8 cellular contexts compared by ENCODE assay signal in genomic region chrX:48958635-48959094, GRCh38. TPM values are rescaled to one million over a fixed set of nuclear protein-coding genes. Genes with fewer than 3 reads are reported as not detected.
DNase-seq lines count a peak whose midpoint lies in the region; ATAC-seq, FAIRE-seq and TF ChIP-seq lines count a peak whose summit lies in the region.

No MANE protein-coding gene starts in this region.

- DNase-seq in NCI-H2029 treated with DMSO at 0.1 percent for 48 hours (lab: John Stamatoyannopoulos, UW) (peak; percentile 0), NCI-H2029 (lab: John Stamatoyannopoulos, UW) (no peak), PC-3 (peak; percentile 53), MCF 10A (ENCODE audit: unreplicated experiment) (peak; percentile 38), keratinocyte (ENCODE audit: low read depth, low spot score) (no peak), NCI-H2196 (lab: John Stamatoyannopoulos, UW; ENCODE audit: unreplicated experiment) (no peak)

- H2AFZ ChIP-seq in PC-3 (ENCODE audit: low read length): peak overlapping the region; percentile 82
- H2AFZ ChIP-seq in keratinocyte (ENCODE audit: control insufficient read depth, low read length): peak overlapping the region; percentile 10

- dilution Hi-C loops in keratinocyte (cut with MboI; ENCODE audit: extremely low pct_ligation_motif_present, low sequenced_read_pairs): no loop called here

- H3K4me2 ChIP-seq in PC-3 (ENCODE audit: low read length) (peak overlapping the region; percentile 86), keratinocyte (ENCODE audit: control insufficient read depth, extremely low read depth, insufficient read depth, low read depth, low read length) (peak overlapping the region; percentile 72)

- CTCF ChIA-PET in PC-3 (lab: Charles Lee) (interaction anchor here (0.6 kb wide), 1 partner anchor 263 kb away, joined by 3 read pairs; no protein-coding TSS in a partner anchor), MCF 10A (lab: Yijun Ruan, JAX) (interaction anchor here (0.6 to 2.1 kb wide), 6 partner anchors 10 to 84 kb away, joined by 3 to 15 read pairs (median 4); partner anchors contain the start of gene TFE3)

- H3K27me3 ChIP-seq in PC-3 (ENCODE audit: low read length): no peaks in the 10 kb centered on the region
- no peaks in the 10 kb centered on the region for H3K27me3 ChIP-seq in keratinocyte (ENCODE audit: control insufficient read depth, extremely low read depth, insufficient read depth, low read length)

- peaks cover 35% of the 10 kb centered on the region for H3K79me2 ChIP-seq in PC-3 (ENCODE audit: low read length)
- H3K79me2 ChIP-seq in keratinocyte (ENCODE audit: control insufficient read depth, insufficient read depth, low read length): peaks cover 35% of the 10 kb centered on the region

- peaks cover 19% of the 10 kb centered on the region for H3K4me1 ChIP-seq in PC-3 (ENCODE audit: insufficient read depth, low read length)
- H3K4me1 ChIP-seq in keratinocyte (ENCODE audit: control insufficient read depth, extremely low read depth, insufficient read depth, low read length): peaks cover 11% of the 10 kb centered on the region

- H3K9me3 Mint-ChIP-seq in MCF 10A (ENCODE audit: unreplicated experiment): peaks cover 2% of the 10 kb centered on the region
- no peaks in the 10 kb centered on the region for H3K9me3 Mint-ChIP-seq in stimulated activated memory B cell treated with anti-CD40 and anti-IgM and Interleukin-4, amounts not matched to agents 10 μg/mL and 1 μg/mL and 100 μg/mL, for 72 hours

- no peaks in the 10 kb centered on the region for H3K27me3 Mint-ChIP-seq in MCF 10A (ENCODE audit: insufficient read depth, unreplicated experiment)
- no peaks in the 10 kb centered on the region for H3K27me3 Mint-ChIP-seq in stimulated activated memory B cell treated with anti-CD40 and anti-IgM and Interleukin-4, amounts not matched to agents 10 μg/mL and 1 μg/mL and 100 μg/mL, for 72 hours

- BruUV-seq in PC-3 (replicated peaks; lab: Mats Ljungman, UMichigan) (TSS peak; percentile 71), MCF 10A (replicated peaks; lab: Mats Ljungman, UMichigan) (no TSS peak)

- peaks cover 7% of the 10 kb centered on the region for H3K36me3 Mint-ChIP-seq in MCF 10A (ENCODE audit: insufficient read depth, unreplicated experiment)
- peaks cover 9% of the 10 kb centered on the region for H3K36me3 Mint-ChIP-seq in stimulated activated memory B cell treated with anti-CD40 and anti-IgM and Interleukin-4, amounts not matched to agents 10 μg/mL and 1 μg/mL and 100 μg/mL, for 72 hours

- peak overlapping the region; percentile 100 for H3K27ac Mint-ChIP-seq in MCF 10A (ENCODE audit: low read depth, unreplicated experiment)
- H3K27ac Mint-ChIP-seq in stimulated activated memory B cell treated with anti-CD40 and anti-IgM and Interleukin-4, amounts not matched to agents 10 μg/mL and 1 μg/mL and 100 μg/mL, for 72 hours: peak overlapping the region; percentile 95

- H3K9me3 ChIP-seq in PC-3 (ENCODE audit: low read length): no peaks in the 10 kb centered on the region
- no peaks in the 10 kb centered on the region for H3K9me3 ChIP-seq in keratinocyte (ENCODE audit: control insufficient read depth, low read depth, low read length)

- POLR2A ChIA-PET in PC-3 (lab: Charles Lee; ENCODE audit: unreplicated experiment): interaction anchor here (0.6 to 0.7 kb wide), 3 partner anchors 23 to 88 kb away, joined by 3 to 6 read pairs (median 3); no protein-coding TSS in a partner anchor
- POLR2A ChIA-PET in MCF 10A (lab: Yijun Ruan, JAX): interaction anchor here (0.7 to 4.3 kb wide), 21 partner anchors 10 to 327 kb away, joined by 3 to 57 read pairs (median 5); partner anchors contain the start of genes GPKOW, GRIPAP1, HDAC6 and KCND1

- H4K20me1 ChIP-seq in PC-3 (ENCODE audit: low read length) (no peaks in the 10 kb centered on the region), keratinocyte (ENCODE audit: control insufficient read depth, extremely low read depth, insufficient read depth, low read length) (no peaks in the 10 kb centered on the region)

- peak overlapping the region; percentile 89 for H3K4me3 ChIP-seq in PC-3 (ENCODE audit: low read length)
- H3K4me3 ChIP-seq in keratinocyte (ENCODE audit: control insufficient read depth in 2 of 3, extremely low read depth in 1 of 3, insufficient read depth in 2 of 3, low read depth in 1 of 3, low read length in 3 of 3): peak overlapping the region; percentile 22 to 74 (median 38)

- H3K27ac ChIP-seq in PC-3 (ENCODE audit: low read length) (peak overlapping the region; percentile 96), keratinocyte (ENCODE audit: control insufficient read depth, insufficient read depth, low read length) (peak overlapping the region; percentile 98)

- H3K9ac ChIP-seq in PC-3 (ENCODE audit: low read length) (peak overlapping the region; percentile 90), keratinocyte (ENCODE audit: control insufficient read depth, extremely low read depth, insufficient read depth, low read length) (peak overlapping the region; percentile 95)

- H3K4me3 Mint-ChIP-seq in MCF 10A (ENCODE audit: unreplicated experiment): peak overlapping the region; percentile 94
- peak overlapping the region; percentile 99 for H3K4me3 Mint-ChIP-seq in stimulated activated memory B cell treated with anti-CD40 and anti-IgM and Interleukin-4, amounts not matched to agents 10 μg/mL and 1 μg/mL and 100 μg/mL, for 72 hours

- no peaks in the 10 kb centered on the region for H3F3A ChIP-seq in PC-3 (ENCODE audit: low read length, unreplicated experiment)

- H3K9me2 ChIP-seq in PC-3 (replicated peaks; ENCODE audit: low read length): no peaks in the 10 kb centered on the region

- TF ChIP-seq CTCF in PC-3 (conservative IDR thresholded peaks at IDR 0.05; ENCODE audit: low read depth, low read length): no peak
- no peak for TF ChIP-seq CTCF in MCF 10A (IDR thresholded peaks at IDR 0.05; ENCODE audit: unreplicated experiment)
- TF ChIP-seq CTCF in keratinocyte (optimal IDR thresholded peaks at IDR 0.05 in 1 of 3, IDR thresholded peaks at IDR 0.05 in 1 of 3, conservative IDR thresholded peaks at IDR 0.05 in 1 of 3; ENCODE audit: extremely low read depth in 1 of 3, insufficient read depth in 2 of 3, low read length in 3 of 3): no peak

- H3K4me1 Mint-ChIP-seq in MCF 10A (ENCODE audit: insufficient read depth, unreplicated experiment): peaks cover 5% of the 10 kb centered on the region
- peaks cover 51% of the 10 kb centered on the region for H3K4me1 Mint-ChIP-seq in stimulated activated memory B cell treated with anti-CD40 and anti-IgM and Interleukin-4, amounts not matched to agents 10 μg/mL and 1 μg/mL and 100 μg/mL, for 72 hours

- no peaks in the 10 kb centered on the region for H3K9me1 ChIP-seq in keratinocyte (ENCODE audit: control insufficient read depth, extremely low read depth, insufficient read depth, low read length)

- ATAC-seq in PC-3: peak; percentile 4
- ATAC-seq in stimulated activated memory B cell treated with anti-CD40 and anti-IgM and Interleukin-4, amounts not matched to agents 10 μg/mL and 1 μg/mL and 100 μg/mL, for 72 hours: no peak
- no peak for ATAC-seq in HG02885 (IDR thresholded peaks at IDR 0.05; ENCODE audit: poor library complexity, unreplicated experiment)

- intact Hi-C loops in PC-3 (cut with micrococcal nuclease): loop anchor here (1.0 to 5.0 kb wide), 2 partner anchors 41 to 85 kb away; partner anchors contain the start of genes PIM2 and TFE3
- intact Hi-C loops in MCF 10A (cut with micrococcal nuclease): loop anchor here (1.0 to 2.0 kb wide), 2 partner anchors 40 to 83 kb away; partner anchors contain the start of gene PIM2

- H3K36me3 ChIP-seq in PC-3 (ENCODE audit: low read depth, low read length) (no peaks in the 10 kb centered on the region), keratinocyte (ENCODE audit: control insufficient read depth in 2 of 2, extremely low read depth in 1 of 2, insufficient read depth in 2 of 2, low read length in 2 of 2) (peaks cover 3 to 14% of the 10 kb centered on the region in 2 experiments)

- FAIRE-seq in keratinocyte (lab: Jason Lieb, UNC): no peak

RNA-seq across cellular contexts. Expression of gene OTUD5, which starts 1.3 kb away (rescaled TPM):
- total RNA-seq in PC-3 (2014; rRNA removed) (41.4 and 50.9 TPM in 2 replicates), MCF 10A (2022) (35.1 and 38.7 TPM in 2 replicates)
- 39.5 to 42.6 TPM (median 40.3 TPM) in 3 replicates for polyA plus RNA-seq in keratinocyte
- 53.6 TPM for polyA plus RNA-seq in keratinocyte (2011; ENCODE audit: low read depth)
- polyA plus RNA-seq in keratinocyte (2011; cell fraction: cytosol; rRNA removed): 36.0 and 36.5 TPM in 2 replicates
- 64.4 and 68.6 TPM in 2 replicates for polyA plus RNA-seq in keratinocyte (2011; cell fraction: nucleus; rRNA removed)
- polyA plus RNA-seq in keratinocyte (2012; ENCODE audit: low replicate concordance): 32.9 and 39.8 TPM in 2 replicates
- polyA minus RNA-seq in keratinocyte: 52.1 to 86.8 TPM (median 63.2 TPM) in 3 replicates
- polyA minus RNA-seq in keratinocyte (2011; cell fraction: cytosol; rRNA and poly(A)+ RNA removed): 51.0 TPM
- 21.1 and 37.7 TPM in 2 replicates for polyA minus RNA-seq in keratinocyte (2011; cell fraction: nucleus; rRNA and poly(A)+ RNA removed)

RNA-seq across cellular contexts. Expression of gene KCND1, which starts 13.0 kb away (rescaled TPM):
- total RNA-seq in PC-3 (2014; rRNA removed) (0.51 and 0.86 TPM in 2 replicates), MCF 10A (2022) (0.86 and 1.8 TPM in 2 replicates)
- polyA plus RNA-seq in keratinocyte: 0.20 to 0.30 TPM (median 0.25 TPM) in 3 replicates
- 0.42 TPM for polyA plus RNA-seq in keratinocyte (2011; ENCODE audit: low read depth)
- polyA plus RNA-seq in keratinocyte (2011; cell fraction: cytosol; rRNA removed): 0.16 and 0.26 TPM in 2 replicates
- polyA plus RNA-seq in keratinocyte (2011; cell fraction: nucleus; rRNA removed): 1.9 and 3.6 TPM in 2 replicates
- 0.58 and 1.4 TPM in 2 replicates for polyA plus RNA-seq in keratinocyte (2012; ENCODE audit: low replicate concordance)
- 0.07 to 1.6 TPM (median 0.22 TPM) in 3 replicates for polyA minus RNA-seq in keratinocyte
- 0.38 TPM for polyA minus RNA-seq in keratinocyte (2011; cell fraction: cytosol; rRNA and poly(A)+ RNA removed)
- 0.62 and 0.84 TPM in 2 replicates for polyA minus RNA-seq in keratinocyte (2011; cell fraction: nucleus; rRNA and poly(A)+ RNA removed)

RNA-seq across cellular contexts. Expression of gene PIM2, which starts 39.8 kb away (rescaled TPM):
- total RNA-seq in PC-3 (2014; rRNA removed) (24.1 and 25.6 TPM in 2 replicates), MCF 10A (2022) (8.0 and 9.2 TPM in 2 replicates)
- 8.3 to 11.6 TPM (median 9.9 TPM) in 3 replicates for polyA plus RNA-seq in keratinocyte
- polyA plus RNA-seq in keratinocyte (2011; ENCODE audit: low read depth): 0.75 TPM
- polyA plus RNA-seq in keratinocyte (2011; cell fraction: cytosol; rRNA removed): 7.6 and 9.4 TPM in 2 replicates
- polyA plus RNA-seq in keratinocyte (2011; cell fraction: nucleus; rRNA removed): 14.0 and 14.1 TPM in 2 replicates
- polyA plus RNA-seq in keratinocyte (2012; ENCODE audit: low replicate concordance): 6.8 and 8.0 TPM in 2 replicates
- 9.1 to 10.9 TPM (median 10.1 TPM) in 3 replicates for polyA minus RNA-seq in keratinocyte
- 6.7 TPM for polyA minus RNA-seq in keratinocyte (2011; cell fraction: cytosol; rRNA and poly(A)+ RNA removed)
- 7.3 and 8.9 TPM in 2 replicates for polyA minus RNA-seq in keratinocyte (2011; cell fraction: nucleus; rRNA and poly(A)+ RNA removed)

RNA-seq across cellular contexts. Expression of gene GRIPAP1, which starts 43.4 kb away (rescaled TPM):
- total RNA-seq in PC-3 (2014; rRNA removed) (31.1 and 44.3 TPM in 2 replicates), MCF 10A (2022) (49.6 and 51.0 TPM in 2 replicates)
- 20.2 to 23.0 TPM (median 20.9 TPM) in 3 replicates for polyA plus RNA-seq in keratinocyte
- 29.3 TPM for polyA plus RNA-seq in keratinocyte (2011; ENCODE audit: low read depth)
- polyA plus RNA-seq in keratinocyte (2011; cell fraction: cytosol; rRNA removed): 10.4 and 12.9 TPM in 2 replicates
- polyA plus RNA-seq in keratinocyte (2011; cell fraction: nucleus; rRNA removed): 68.9 and 70.8 TPM in 2 replicates
- 17.3 and 17.5 TPM in 2 replicates for polyA plus RNA-seq in keratinocyte (2012; ENCODE audit: low replicate concordance)
- 7.2 to 19.0 TPM (median 10.7 TPM) in 3 replicates for polyA minus RNA-seq in keratinocyte
- polyA minus RNA-seq in keratinocyte (2011; cell fraction: cytosol; rRNA and poly(A)+ RNA removed): 9.2 TPM
- 9.0 and 16.7 TPM in 2 replicates for polyA minus RNA-seq in keratinocyte (2011; cell fraction: nucleus; rRNA and poly(A)+ RNA removed)

RNA-seq across cellular contexts. Expression of gene SLC35A2, which starts 47.2 kb away (rescaled TPM):
- total RNA-seq in PC-3 (2014; rRNA removed) (46.6 and 46.8 TPM in 2 replicates), MCF 10A (2022) (38.6 and 43.5 TPM in 2 replicates)
- polyA plus RNA-seq in keratinocyte: 39.4 to 64.0 TPM (median 44.2 TPM) in 3 replicates
- polyA plus RNA-seq in keratinocyte (2011; ENCODE audit: low read depth): 4.5 TPM
- polyA plus RNA-seq in keratinocyte (2011; cell fraction: cytosol; rRNA removed): 37.6 and 42.3 TPM in 2 replicates
- polyA plus RNA-seq in keratinocyte (2011; cell fraction: nucleus; rRNA removed): 128 and 133 TPM in 2 replicates
- 34.0 and 42.3 TPM in 2 replicates for polyA plus RNA-seq in keratinocyte (2012; ENCODE audit: low replicate concordance)
- polyA minus RNA-seq in keratinocyte: 76.4 to 124 TPM (median 76.5 TPM) in 3 replicates
- polyA minus RNA-seq in keratinocyte (2011; cell fraction: cytosol; rRNA and poly(A)+ RNA removed): 51.8 TPM
- polyA minus RNA-seq in keratinocyte (2011; cell fraction: nucleus; rRNA and poly(A)+ RNA removed): 57.0 and 75.4 TPM in 2 replicates

Comparison
In these comparisons a context has a peak if more than half of its experiments do, and no peak if none do; other contexts are left out.
1. DNase-seq: peak in NCI-H2029 treated with DMSO at 0.1 percent for 48 hours (single experiment), PC-3 (single experiment) and MCF 10A (single experiment); none in NCI-H2029 (single experiment), keratinocyte (single experiment) and NCI-H2196 (single experiment).